In genomic region chr7:100102950-100103840, GRCh38 we compare ENCODE assay signal across 1 cellular context.
TF ChIP-seq lines count a peak whose summit lies in the region.

No MANE protein-coding gene starts in this region.

TF ChIP-seq in neural cell, 6 proteins besides CTCF, POLR2A, EP300 and RAD21 (continued from another document):
- no peak for TF ChIP-seq REST (IDR thresholded peaks at IDR 0.05; ENCODE audit: borderline replicate concordance)
- TF ChIP-seq TAF1 (IDR thresholded peaks at IDR 0.05; ENCODE audit: low read depth) = no peak
- no peak for TF ChIP-seq POLR2AphosphoS5 (IDR thresholded peaks at IDR 0.05)
